Comparison of ENCODE assay signal across 1 cellular context in genomic region chr16:65083181-65083845, GRCh38.
TF ChIP-seq lines count a peak whose summit lies in the region.

No MANE protein-coding gene starts in this region.

TF ChIP-seq in GM23338, 12 proteins besides CTCF, POLR2A, EP300 and RAD21 (continued from another document):
- TF ChIP-seq ZNF462 (CRISPR knock-in tag; IDR thresholded peaks at IDR 0.05) (no peak), REST (IDR thresholded peaks at IDR 0.05; ENCODE audit: unreplicated experiment) (no peak), NANOG (IDR thresholded peaks at IDR 0.05; ENCODE audit: borderline replicate concordance) (no peak), CREB1 (CRISPR knock-in tag; IDR thresholded peaks at IDR 0.05; ENCODE audit: low read depth) (no peak)
